In genomic region chr11:65435981-65436411, GRCh38 we compare ENCODE assay signal across 8 cellular contexts. TPM values are rescaled to one million over a fixed set of nuclear protein-coding genes. Genes with fewer than 3 reads are reported as not detected.
DNase-seq lines count a peak whose midpoint lies in the region; ATAC-seq and TF ChIP-seq lines count a peak whose summit lies in the region.

No MANE protein-coding gene starts in this region.

- DNase-seq in IMR-90: no peak
- DNase-seq in adipocyte (ENCODE audit: low read depth): peak; percentile 14
- no peak for DNase-seq in immature natural killer cell
- DNase-seq in stimulated activated naive B cell treated with anti-CD40 and anti-IgM and Interleukin-4, amounts not matched to agents 10 μg/mL and 1 μg/mL and 100 μg/mL, for 72 hours: no peak
- DNase-seq in SW480 (ENCODE audit: low spot score): no peak
- no peak for DNase-seq in stimulated activated naive CD4-positive, alpha-beta T cell (lab: John Stamatoyannopoulos, UW)
- no peak for DNase-seq in stimulated activated CD4-positive, alpha-beta T cell treated with anti-CD3 and anti-CD28 coated beads, Interleukin-1b, Interleukin-23, amount 100 ng/mL, for 48 hours
- DNase-seq in iPS-NIHi11 (ENCODE audit: low spot score): no peak

- POLR2A ChIA-PET in IMR-90 (lab: Charles Lee; ENCODE audit: unreplicated experiment): interaction anchor here (2.5 kb wide), 1 partner anchor 71 kb away, joined by 6 read pairs; no protein-coding TSS in a partner anchor

- H2AK5ac ChIP-seq in IMR-90 (ENCODE audit: low read depth, low read length): no peak overlapping the region

- TF ChIP-seq POLR2A in IMR-90 (IDR thresholded peaks at IDR 0.05; ENCODE audit: low read depth, low read length): peak; percentile 8

- H3K4me3 ChIP-seq in IMR-90 (ENCODE audit: insufficient read depth, low read depth, low read length) (no peak overlapping the region), adipocyte (ENCODE audit: low read length) (peak overlapping the region; percentile 77)

- TF ChIP-seq RAD21 in IMR-90 (IDR thresholded peaks at IDR 0.05; ENCODE audit: low read length): no peak

- no peak overlapping the region for H4K8ac ChIP-seq in IMR-90 (ENCODE audit: low read depth in 2 of 2, low read length in 2 of 2)

- peaks cover 4% of the 10 kb centered on the region for H3K9me1 ChIP-seq in IMR-90 (ENCODE audit: insufficient read depth, low read length)

- H4K5ac ChIP-seq in IMR-90 (ENCODE audit: low read depth, low read length): no peak overlapping the region

- no TSS peak for BruUV-seq in IMR-90 (replicated peaks; lab: Mats Ljungman, UMichigan)

- H3K36me3 Mint-ChIP-seq in immature natural killer cell: peaks cover 11 to 32% (median 22%) of the 10 kb centered on the region in 3 donors
- H3K36me3 Mint-ChIP-seq in stimulated activated naive B cell treated with anti-CD40 and anti-IgM and Interleukin-4, amounts not matched to agents 10 μg/mL and 1 μg/mL and 100 μg/mL, for 72 hours: peaks cover 41 to 63% of the 10 kb centered on the region in 2 donors

- peak overlapping the region; percentile 43 to 99 (median 62) for H3K27ac Mint-ChIP-seq in immature natural killer cell
- peak overlapping the region; percentile 71 for H3K27ac Mint-ChIP-seq in stimulated activated naive B cell treated with anti-CD40 and anti-IgM and Interleukin-4, amounts not matched to agents 10 μg/mL and 1 μg/mL and 100 μg/mL, for 72 hours

- H3K79me1 ChIP-seq in IMR-90 (ENCODE audit: low read depth in 1 of 2, low read length in 2 of 2): peaks cover 9 to 53% of the 10 kb centered on the region in 2 experiments

- H3K27me3 ChIP-seq in IMR-90 (ENCODE audit: control insufficient read depth, insufficient read depth, low read length) (no peaks in the 10 kb centered on the region), adipocyte (replicated peaks; ENCODE audit: control insufficient read depth, insufficient read depth, low read length) (no peaks in the 10 kb centered on the region)

- H2BK5ac ChIP-seq in IMR-90 (ENCODE audit: low read depth, low read length, poor library complexity, severe bottlenecking): no peak overlapping the region

- H3K9ac ChIP-seq in IMR-90 (ENCODE audit: low read depth, low read length) (no peak overlapping the region), adipocyte (ENCODE audit: low read length) (peak overlapping the region; percentile 84)

- no peaks in the 10 kb centered on the region for H3K9me3 Mint-ChIP-seq in immature natural killer cell
- peaks cover 3 to 4% of the 10 kb centered on the region in 2 donors for H3K9me3 Mint-ChIP-seq in stimulated activated naive B cell treated with anti-CD40 and anti-IgM and Interleukin-4, amounts not matched to agents 10 μg/mL and 1 μg/mL and 100 μg/mL, for 72 hours

- H3K4ac ChIP-seq in IMR-90 (ENCODE audit: low read depth, low read length): no peak overlapping the region

- H3K4me1 Mint-ChIP-seq in immature natural killer cell: peaks cover 79 to 97% of the 10 kb centered on the region in 2 donors
- H3K4me1 Mint-ChIP-seq in stimulated activated naive B cell treated with anti-CD40 and anti-IgM and Interleukin-4, amounts not matched to agents 10 μg/mL and 1 μg/mL and 100 μg/mL, for 72 hours: peaks cover 55 to 84% of the 10 kb centered on the region in 2 donors

- no peak overlapping the region; the same call in none of the 2 replicates for H3K23ac ChIP-seq in IMR-90 (ENCODE audit: low read depth, low read length)

- no peak overlapping the region for H2BK120ac ChIP-seq in IMR-90 (ENCODE audit: low read depth, low read length)

- H3K4me1 ChIP-seq in IMR-90 (ENCODE audit: control insufficient read depth, insufficient read depth, low read length): peaks cover 2% of the 10 kb centered on the region; the same call in 1 of the 2 replicates
- H3K4me1 ChIP-seq in adipocyte (ENCODE audit: control insufficient read depth, insufficient read depth, low read length): peaks cover 40% of the 10 kb centered on the region

- no peak overlapping the region for H4K91ac ChIP-seq in IMR-90 (ENCODE audit: insufficient read depth, low read depth, low read length)

- no peak for TF ChIP-seq CTCF in IMR-90 (conservative IDR thresholded peaks at IDR 0.05; ENCODE audit: low read depth, low read length)

- H3K36me3 ChIP-seq in IMR-90 (ENCODE audit: control insufficient read depth, insufficient read depth, low read length): peaks cover 46% of the 10 kb centered on the region
- H3K36me3 ChIP-seq in adipocyte (ENCODE audit: control insufficient read depth, insufficient read depth, low read length, severe bottlenecking): peaks cover 72% of the 10 kb centered on the region

- peaks cover 96% of the 10 kb centered on the region for H4K20me1 ChIP-seq in IMR-90 (ENCODE audit: insufficient read depth, low read length)

- no peak overlapping the region for H3K4me3 Mint-ChIP-seq in immature natural killer cell
- no peak overlapping the region for H3K4me3 Mint-ChIP-seq in stimulated activated naive B cell treated with anti-CD40 and anti-IgM and Interleukin-4, amounts not matched to agents 10 μg/mL and 1 μg/mL and 100 μg/mL, for 72 hours

- no peak overlapping the region for H3K27ac ChIP-seq in IMR-90 (ENCODE audit: insufficient read depth, low read length)

- H3K4me2 ChIP-seq in IMR-90 (ENCODE audit: low read depth, low read length): no peak overlapping the region

- no peaks in the 10 kb centered on the region for H3K9me3 ChIP-seq in IMR-90 (ENCODE audit: control insufficient read depth, insufficient read depth, low read length)
- no peaks in the 10 kb centered on the region for H3K9me3 ChIP-seq in adipocyte (ENCODE audit: control insufficient read depth, low read length)

- dilution Hi-C loops in IMR-90 (cut with HindIII; ENCODE audit: low sequenced_read_pairs, unreplicated experiment): no loop called here

- no peak overlapping the region for H2AFZ ChIP-seq in IMR-90 (replicated peaks; ENCODE audit: low read length, poor library complexity)

- peaks cover 0 to 4% (median 0%) of the 10 kb centered on the region in 3 donors for H3K27me3 Mint-ChIP-seq in immature natural killer cell (ENCODE audit: low read depth in 3 of 3)
- H3K27me3 Mint-ChIP-seq in stimulated activated naive B cell treated with anti-CD40 and anti-IgM and Interleukin-4, amounts not matched to agents 10 μg/mL and 1 μg/mL and 100 μg/mL, for 72 hours: no peaks in the 10 kb centered on the region

- in situ Hi-C loops in IMR-90 (cut with MboI; ENCODE audit: low sequenced_read_pairs): no loop called here

- peak overlapping the region; percentile 17 for H2AK9ac ChIP-seq in IMR-90 (replicated peaks; ENCODE audit: low read depth, low read length, poor library complexity)

- no peak overlapping the region for H3K18ac ChIP-seq in IMR-90 (ENCODE audit: low read depth, low read length)

- no peak overlapping the region for H3K14ac ChIP-seq in IMR-90 (replicated peaks; ENCODE audit: low read depth, low read length)

- 92% methylated on average over 6 of the region's 8 CpGs; no CpG with 5 or more reads in 1 of the 2 experiments for WGBS in IMR-90 (ENCODE audit: extremely low coverage in 2 of 2, insufficient read length in 1 of 2), 2 experiments

- ATAC-seq in IMR-90 (ENCODE audit: low read depth): no peak
- ATAC-seq in stimulated activated naive B cell treated with anti-CD40 and anti-IgM and Interleukin-4, amounts not matched to agents 10 μg/mL and 1 μg/mL and 100 μg/mL, for 72 hours (replicated peaks): no peak

- no peak overlapping the region for H3K56ac ChIP-seq in IMR-90 (ENCODE audit: extremely low read depth, insufficient read depth, low read length)

- no peak overlapping the region for H2BK15ac ChIP-seq in IMR-90 (ENCODE audit: low read depth, low read length)

- H2BK20ac ChIP-seq in IMR-90 (ENCODE audit: low read depth, low read length): no peak overlapping the region

- CTCF ChIA-PET in IMR-90 (lab: Yijun Ruan, JAX): interaction anchor here (0.6 kb wide), 1 partner anchor 1594 kb away, joined by 3 read pairs; no protein-coding TSS in a partner anchor

- intact Hi-C loops in IMR-90 (cut with micrococcal nuclease): no loop called here

TF ChIP-seq in IMR-90, 13 proteins besides CTCF, POLR2A, EP300 and RAD21 (continues in another document):
- TF ChIP-seq CHD1 (IDR thresholded peaks at IDR 0.05; ENCODE audit: low read depth, low read length): no peak
- no peak for TF ChIP-seq BHLHE40 (IDR thresholded peaks at IDR 0.05; ENCODE audit: low read depth, low read length)
- TF ChIP-seq MAZ (IDR thresholded peaks at IDR 0.05; ENCODE audit: borderline replicate concordance, low read depth, low read length): no peak
- TF ChIP-seq SMC3 (IDR thresholded peaks at IDR 0.05; ENCODE audit: low read depth, low read length): no peak
- no peak for TF ChIP-seq MAFK (IDR thresholded peaks at IDR 0.05; ENCODE audit: low read depth, low read length)
- no peak for TF ChIP-seq NFE2L2 (IDR thresholded peaks at IDR 0.05; ENCODE audit: low read depth, low read length)
- TF ChIP-seq USF2 (IDR thresholded peaks at IDR 0.05; ENCODE audit: low read depth, low read length): no peak

RNA-seq across cellular contexts. Expression of gene NEAT1, which starts 13.4 kb away (rescaled TPM):
- 30.1 and 38.0 TPM in 2 replicates for total RNA-seq in IMR-90 (2012; rRNA removed)
- 56.3 and 114 TPM in 2 replicates for polyA plus RNA-seq in IMR-90 (2012; rRNA removed)
- 12.5 and 21.1 TPM in 2 replicates for polyA plus RNA-seq in IMR-90 (2012; cell fraction: cytosol; rRNA removed)
- polyA plus RNA-seq in IMR-90 (2012; cell fraction: nucleus; rRNA removed; ENCODE audit: low replicate concordance): 237 and 1,050 TPM in 2 replicates
- 1 to 10 TPM in 2 of 3 donors, under 1 TPM in 1; 0.26 to 5.9 (median 1.4) TPM for polyA plus RNA-seq in immature natural killer cell

RNA-seq across cellular contexts. Expression of gene FRMD8, which starts 49.6 kb away (rescaled TPM):
- total RNA-seq in IMR-90 (2012; rRNA removed): 10.8 and 11.3 TPM in 2 replicates
- polyA plus RNA-seq in IMR-90 (2012; rRNA removed) (19.8 and 22.5 TPM in 2 replicates), immature natural killer cell (10 to 100 TPM; 62.8 to 73.5 (median 63.4) TPM)
- polyA plus RNA-seq in IMR-90 (2012; cell fraction: cytosol; rRNA removed): 30.0 and 36.2 TPM in 2 replicates
- polyA plus RNA-seq in IMR-90 (2012; cell fraction: nucleus; rRNA removed; ENCODE audit: low replicate concordance): 33.2 and 66.1 TPM in 2 replicates

RNA-seq across cellular contexts. Expression of gene SLC25A45, which starts 53.5 kb away (rescaled TPM):
- total RNA-seq in IMR-90 (2012; rRNA removed): 0.56 and 0.72 TPM in 2 replicates
- polyA plus RNA-seq in IMR-90 (2012; rRNA removed) (1.2 and 1.3 TPM in 2 replicates), immature natural killer cell (10 to 100 TPM in 2 of 3 donors, 1 to 10 TPM in 1; 4.5 to 16.0 (median 10.3) TPM)
- 0.69 and 1.5 TPM in 2 replicates for polyA plus RNA-seq in IMR-90 (2012; cell fraction: cytosol; rRNA removed)
- polyA plus RNA-seq in IMR-90 (2012; cell fraction: nucleus; rRNA removed; ENCODE audit: low replicate concordance): 5.8 and 7.2 TPM in 2 replicates
